Comparison of ENCODE assay signal across 20 cellular contexts in genomic region chrX:73615022-73615421, GRCh38.
DNase-seq lines count a peak whose midpoint lies in the region; ATAC-seq lines count a peak whose summit lies in the region.
"Had no signal": no experiment of that assay in that cellular context is flagged by ENCODE, and none has a peak within 500 bp of the region (broad histone marks: within the 10 kb centered on the region; RNA-seq: fewer than 3 reads in every experiment).

No MANE protein-coding gene starts in this region.

- no peaks in the 10 kb centered on the region for H3K27me3 Mint-ChIP-seq in activated naive CD4-positive, alpha-beta T cell treated with anti-CD3 and anti-CD28 coated beads, Interleukin-2, amount 10 ng/mL, durations not matched to agents 7 days and 5 days
- H3K27me3 Mint-ChIP-seq in T-helper 1 cell treated with Interleukin-12 subunit alpha and Interleukin-12 subunit beta and Interleukin-4 antibody, amounts not matched to agents 30 μg/mL and 1 μg/mL, for 36 hours (ENCODE audit: low read depth) = no peaks in the 10 kb centered on the region
- H3K27me3 Mint-ChIP-seq in effector memory CD8-positive, alpha-beta T cell = no peaks in the 10 kb centered on the region

- H3K27ac Mint-ChIP-seq in activated naive CD4-positive, alpha-beta T cell treated with anti-CD3 and anti-CD28 coated beads, Interleukin-2, amount 10 ng/mL, durations not matched to agents 7 days and 5 days = peak overlapping the region; percentile 77
- H3K27ac Mint-ChIP-seq in T-helper 1 cell treated with Interleukin-12 subunit alpha and Interleukin-12 subunit beta and Interleukin-4 antibody, amounts not matched to agents 30 μg/mL and 1 μg/mL, for 36 hours = peak overlapping the region; percentile 47
- peak overlapping the region in 1 of 2 donors; percentile 69 for H3K27ac Mint-ChIP-seq in effector memory CD8-positive, alpha-beta T cell
- peak overlapping the region; percentile 32 for H3K27ac Mint-ChIP-seq in stimulated activated effector memory CD8-positive, alpha-beta T cell treated with anti-CD3 and anti-CD28 coated beads, Interleukin-12 subunit alpha, Interleukin-12 subunit beta, amount 100 ng/mL, for 72 hours
- H3K27ac Mint-ChIP-seq: CD8-positive, alpha-beta memory T cell had no signal

- H3K4me3 Mint-ChIP-seq in activated naive CD4-positive, alpha-beta T cell treated with anti-CD3 and anti-CD28 coated beads, Interleukin-2, amount 10 ng/mL, durations not matched to agents 7 days and 5 days = no peak overlapping the region
- H3K4me3 Mint-ChIP-seq in T-helper 1 cell treated with Interleukin-12 subunit alpha and Interleukin-12 subunit beta and Interleukin-4 antibody, amounts not matched to agents 30 μg/mL and 1 μg/mL, for 36 hours = peak overlapping the region; percentile 45
- H3K4me3 Mint-ChIP-seq in effector memory CD8-positive, alpha-beta T cell = peak overlapping the region; percentile 14 to 54
- H3K4me3 Mint-ChIP-seq in stimulated activated effector memory CD8-positive, alpha-beta T cell treated with anti-CD3 and anti-CD28 coated beads, Interleukin-12 subunit alpha, Interleukin-12 subunit beta, amount 100 ng/mL, for 72 hours = no peak overlapping the region

- CTCF ChIA-PET in activated naive CD4-positive, alpha-beta T cell treated with anti-CD3 and anti-CD28 coated beads, Interleukin-2, amount 10 ng/mL, durations not matched to agents 7 days and 5 days (lab: Charles Lee) = no interaction called here

- H3K36me3 Mint-ChIP-seq in activated naive CD4-positive, alpha-beta T cell treated with anti-CD3 and anti-CD28 coated beads, Interleukin-2, amount 10 ng/mL, durations not matched to agents 7 days and 5 days = peaks cover 30% of the 10 kb centered on the region
- H3K36me3 Mint-ChIP-seq in T-helper 1 cell treated with Interleukin-12 subunit alpha and Interleukin-12 subunit beta and Interleukin-4 antibody, amounts not matched to agents 30 μg/mL and 1 μg/mL, for 36 hours (ENCODE audit: low read depth) = peaks cover 18% of the 10 kb centered on the region
- no peaks in the 10 kb centered on the region for H3K36me3 Mint-ChIP-seq in effector memory CD8-positive, alpha-beta T cell (ENCODE audit: insufficient read depth)
- H3K36me3 Mint-ChIP-seq in stimulated activated effector memory CD8-positive, alpha-beta T cell treated with anti-CD3 and anti-CD28 coated beads, Interleukin-12 subunit alpha, Interleukin-12 subunit beta, amount 100 ng/mL, for 72 hours = no peaks in the 10 kb centered on the region

- peak; percentile 26 for ATAC-seq in effector memory CD8-positive, alpha-beta T cell (replicated peaks)
- no peak for ATAC-seq in stimulated activated effector memory CD8-positive, alpha-beta T cell treated with anti-CD3 and anti-CD28 coated beads, Interleukin-12 subunit alpha, Interleukin-12 subunit beta, amount 100 ng/mL, for 72 hours
- ATAC-seq in GM18519 (IDR thresholded peaks at IDR 0.05; ENCODE audit: low FRiP score, unreplicated experiment) = no peak

- H3K4me1 Mint-ChIP-seq in activated naive CD4-positive, alpha-beta T cell treated with anti-CD3 and anti-CD28 coated beads, Interleukin-2, amount 10 ng/mL, durations not matched to agents 7 days and 5 days = peaks cover 20% of the 10 kb centered on the region
- peaks cover 14% of the 10 kb centered on the region for H3K4me1 Mint-ChIP-seq in T-helper 1 cell treated with Interleukin-12 subunit alpha and Interleukin-12 subunit beta and Interleukin-4 antibody, amounts not matched to agents 30 μg/mL and 1 μg/mL, for 36 hours (ENCODE audit: low read depth)
- peaks cover 12 to 20% of the 10 kb centered on the region in 2 donors for H3K4me1 Mint-ChIP-seq in effector memory CD8-positive, alpha-beta T cell (ENCODE audit: low read depth in 2 of 2)
- peaks cover 40% of the 10 kb centered on the region for H3K4me1 Mint-ChIP-seq in stimulated activated effector memory CD8-positive, alpha-beta T cell treated with anti-CD3 and anti-CD28 coated beads, Interleukin-12 subunit alpha, Interleukin-12 subunit beta, amount 100 ng/mL, for 72 hours

- H3K9me3 Mint-ChIP-seq in activated naive CD4-positive, alpha-beta T cell treated with anti-CD3 and anti-CD28 coated beads, Interleukin-2, amount 10 ng/mL, durations not matched to agents 7 days and 5 days = peaks cover 14% of the 10 kb centered on the region
- peaks cover 26% of the 10 kb centered on the region for H3K9me3 Mint-ChIP-seq in T-helper 1 cell treated with Interleukin-12 subunit alpha and Interleukin-12 subunit beta and Interleukin-4 antibody, amounts not matched to agents 30 μg/mL and 1 μg/mL, for 36 hours
- no peaks in the 10 kb centered on the region for H3K9me3 Mint-ChIP-seq in effector memory CD8-positive, alpha-beta T cell
- H3K9me3 Mint-ChIP-seq in stimulated activated effector memory CD8-positive, alpha-beta T cell treated with anti-CD3 and anti-CD28 coated beads, Interleukin-12 subunit alpha, Interleukin-12 subunit beta, amount 100 ng/mL, for 72 hours = peaks cover 11% of the 10 kb centered on the region

- DNase-seq in activated naive CD4-positive, alpha-beta T cell treated with anti-CD3 and anti-CD28 coated beads, Interleukin-2, amount 10 ng/mL, durations not matched to agents 7 days and 5 days = peak; percentile 23
- no peak for DNase-seq in activated naive CD4-positive, alpha-beta T cell treated with Interleukin-2 at 50 U/mL for 16 hours
- no peak for DNase-seq in effector memory CD8-positive, alpha-beta T cell
- no peak for DNase-seq in stimulated activated effector memory CD8-positive, alpha-beta T cell treated with anti-CD3 and anti-CD28 coated beads, Interleukin-12 subunit alpha, Interleukin-12 subunit beta, amount 100 ng/mL, for 72 hours (ENCODE audit: low spot score in 2 of 2)
- no peak for DNase-seq in NCI-H1048 (lab: John Stamatoyannopoulos, UW)
- DNase-seq: CD8-positive, alpha-beta memory T cell; DMS79 treated with DMSO at 0.1 percent for 48 hours; GF-D8; HCEC 1CT; IMR-90; NCI-H1092; NCI-H1417 treated with DMSO at 0.1 percent for 48 hours; NCI-H1694 treated with DMSO at 0.1 percent for 48 hours; NCI-H2081; NCI-H2227 treated with DMSO at 0.1 percent for 48 hours; NCI-H526 treated with DMSO at 0.1 percent for 48 hours; Right ventricle myocardium superior; RPMI8226 had no signal

Comparison
In these comparisons a context has a peak if more than half of its experiments do, and no peak if none do; other contexts are left out.
1. H3K4me3 Mint-ChIP-seq: peak in T-helper 1 cell treated with Interleukin-12 subunit alpha and Interleukin-12 subunit beta and Interleukin-4 antibody, amounts not matched to agents 30 μg/mL and 1 μg/mL, for 36 hours (single experiment) and effector memory CD8-positive, alpha-beta T cell (2 of 2); none in activated naive CD4-positive, alpha-beta T cell treated with anti-CD3 and anti-CD28 coated beads, Interleukin-2, amount 10 ng/mL, durations not matched to agents 7 days and 5 days (single experiment) and stimulated activated effector memory CD8-positive, alpha-beta T cell treated with anti-CD3 and anti-CD28 coated beads, Interleukin-12 subunit alpha, Interleukin-12 subunit beta, amount 100 ng/mL, for 72 hours (single experiment).